In the genomic region with DNA sequence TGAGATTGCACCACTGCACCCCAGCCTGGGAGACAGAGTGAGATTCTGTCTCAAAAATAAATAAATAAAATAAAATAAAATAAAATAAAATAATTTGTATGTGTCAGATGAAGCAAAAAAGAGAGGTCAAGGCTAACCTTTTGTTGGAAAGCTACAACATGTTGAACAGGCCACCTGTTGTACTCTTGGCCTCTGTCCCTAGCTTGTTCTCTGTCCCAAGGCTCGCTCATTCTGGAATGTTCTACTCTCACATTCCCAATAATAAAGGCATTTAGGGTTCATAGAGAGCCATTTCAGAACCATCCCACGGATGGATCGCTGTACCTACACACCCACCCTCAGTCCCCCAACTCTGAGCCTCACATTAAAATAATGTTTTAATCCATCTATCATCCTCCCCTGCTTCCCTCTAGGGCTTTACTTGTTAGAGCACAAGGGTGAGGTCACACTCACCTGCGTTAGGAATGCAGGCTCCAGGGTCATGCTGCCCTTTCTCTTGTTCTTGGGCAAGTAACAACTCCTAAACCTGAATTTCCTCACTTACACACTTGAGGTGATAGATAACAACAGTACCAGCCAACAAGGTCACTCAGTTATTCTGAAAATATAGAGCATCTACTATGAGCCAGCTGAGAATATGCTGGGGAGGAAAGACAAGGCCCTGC, we compare ENCODE assay signal across 23 cellular contexts. TPM values are rescaled to one million over a fixed set of nuclear protein-coding genes. Genes with fewer than 3 reads are reported as not detected.
DNase-seq lines count a peak whose midpoint lies in the region; ATAC-seq, FAIRE-seq and TF ChIP-seq lines count a peak whose summit lies in the region.
"Had no signal": no experiment of that assay in that cellular context is flagged by ENCODE, and none has a peak within 500 bp of the region (broad histone marks: within the 10 kb centered on the region; RNA-seq: fewer than 3 reads in every experiment).

No MANE protein-coding gene starts in this region.

- no peak for TF ChIP-seq RAD21 in A549 (conservative IDR thresholded peaks at IDR 0.05 in 1 of 2, IDR thresholded peaks at IDR 0.05 in 1 of 2)

- no peaks in the 10 kb centered on the region for H3K36me3 ChIP-seq in WERI-Rb-1
- H3K36me3 ChIP-seq in breast epithelium, result no peaks in the 10 kb centered on the region
- H3K36me3 ChIP-seq: BE2C had no signal

- POLR2A ChIA-PET in A549 (lab: Yijun Ruan, JAX), result no interaction called here

- WGBS in A549 (ENCODE audit: missing lambda C conversion rate), result 87% methylated on average over 4 of the region's 4 CpGs

- no peak overlapping the region for H3K4me3 Mint-ChIP-seq in type B pancreatic cell
- H3K4me3 Mint-ChIP-seq: CD4-positive, CD25-positive, alpha-beta regulatory T cell; CD8-positive, alpha-beta memory T cell; HFFc6 had no signal

- H3K9me3 Mint-ChIP-seq in type B pancreatic cell, result no peaks in the 10 kb centered on the region
- H3K9me3 Mint-ChIP-seq: CD4-positive, CD25-positive, alpha-beta regulatory T cell; CD8-positive, alpha-beta memory T cell; HFFc6 had no signal

- no peak for TF ChIP-seq EP300 in A549 (IDR thresholded peaks at IDR 0.05)

- H3K9me3 ChIP-seq in A549 (no peaks in the 10 kb centered on the region), WERI-Rb-1 (ENCODE audit: severe bottlenecking) (no peaks in the 10 kb centered on the region), breast epithelium (no peaks in the 10 kb centered on the region)
- H3K9me3 ChIP-seq: BE2C, Caco-2 had no signal

- H3K4me3 ChIP-seq in A549, result no peak overlapping the region
- H3K4me3 ChIP-seq in WERI-Rb-1 (ENCODE audit: low read depth, low read length), result no peak overlapping the region
- H3K4me3 ChIP-seq in breast epithelium, result no peak overlapping the region
- H3K4me3 ChIP-seq: GM23248 had no signal

- intact Hi-C loops in breast epithelium (cut with DNase I; ENCODE audit: low total_unique reads), result loop anchor here (5.0 kb wide), 1 partner anchor 435 kb away; no protein-coding TSS in a partner anchor

- H3K27me3 ChIP-seq in WERI-Rb-1 (ENCODE audit: insufficient read depth, low read depth, severe bottlenecking) (no peaks in the 10 kb centered on the region), breast epithelium (no peaks in the 10 kb centered on the region)
- H3K27me3 ChIP-seq: BE2C had no signal

- no peak for ATAC-seq in A549
- peak; percentile 8 for ATAC-seq in left lobe of liver

- H3K4me1 ChIP-seq in A549, result peaks cover 47% of the 10 kb centered on the region
- H3K4me1 ChIP-seq in breast epithelium, result no peaks in the 10 kb centered on the region
- H3K4me1 ChIP-seq: BE2C had no signal

- TF ChIP-seq CTCF in A549 (IDR thresholded peaks at IDR 0.05) (no peak), WERI-Rb-1 (IDR thresholded peaks at IDR 0.05; ENCODE audit: low read depth, low read length) (no peak), type B pancreatic cell (conservative IDR thresholded peaks at IDR 0.05) (no peak), breast epithelium (IDR thresholded peaks at IDR 0.05) (no peak)

- no peak overlapping the region for H3K4me2 ChIP-seq in A549

- H3K36me3 Mint-ChIP-seq in type B pancreatic cell, result no peaks in the 10 kb centered on the region
- H3K36me3 Mint-ChIP-seq: CD4-positive, CD25-positive, alpha-beta regulatory T cell; CD8-positive, alpha-beta memory T cell had no signal

- peak overlapping the region; percentile 40 for H3K27ac Mint-ChIP-seq in type B pancreatic cell
- H3K27ac Mint-ChIP-seq: CD4-positive, CD25-positive, alpha-beta regulatory T cell; HFFc6 had no signal

- H3K27ac ChIP-seq in A549, result peak overlapping the region; percentile 14 to 68; a peak in 4 of 6 replicates
- 0 out of 2 replicates have a peak overlapping the region, but pooled peaks have one; percentile 12 for H3K27ac ChIP-seq in WERI-Rb-1
- H3K27ac ChIP-seq in breast epithelium, result no peak overlapping the region
- H3K27ac ChIP-seq: GM23248 had no signal

- CTCF ChIA-PET in A549 (lab: Yijun Ruan, JAX), result interaction anchor here (1.2 to 2.3 kb wide), 2 partner anchors 17 to 24 kb away, joined by 8 to 11 read pairs; a partner anchor contains a TSS

- no peaks in the 10 kb centered on the region for H3K27me3 Mint-ChIP-seq in type B pancreatic cell
- H3K27me3 Mint-ChIP-seq: CD4-positive, CD25-positive, alpha-beta regulatory T cell; CD8-positive, alpha-beta memory T cell had no signal

- H3K4me1 Mint-ChIP-seq in type B pancreatic cell (ENCODE audit: unreplicated experiment), result peaks cover 34% of the 10 kb centered on the region

- DNase-seq in A549 (ENCODE audit: low read depth in 1 of 2, low spot score in 1 of 2) (no peak), WERI-Rb-1 (no peak), left lobe of liver (ENCODE audit: low spot score) (no peak), type B pancreatic cell (ENCODE audit: extremely low spot score, unreplicated experiment) (no peak), hippocampal formation (lab: John Stamatoyannopoulos, UW) (no peak), COLO829 (ENCODE audit: low spot score) (no peak), breast epithelium (ENCODE audit: low spot score in 2 of 2) (no peak)
- DNase-seq: ACHN; BE2C; C1 segment of cervical spinal cord; Caco-2; CD4-positive, CD25-positive, alpha-beta regulatory T cell; CD8-positive, alpha-beta memory T cell; GM23248; HCEC 1CT; HFFc6; IMR-90 had no signal

- TF ChIP-seq POLR2A in A549 (IDR thresholded peaks at IDR 0.05; ENCODE audit: low read length) (no peak), breast epithelium (IDR thresholded peaks at IDR 0.05) (no peak)

- FAIRE-seq in A549 (lab: Jason Lieb, UNC), result no peak
- FAIRE-seq: D721Med, G401.6, GM12891, GM18507, H54, HTR-8/SVneo had no signal

TF ChIP-seq in A549, 52 proteins besides CTCF, POLR2A, EP300 and RAD21:
- no peak for TF ChIP-seq KDM5A (IDR thresholded peaks at IDR 0.05)
- TF ChIP-seq, protein P1, sequence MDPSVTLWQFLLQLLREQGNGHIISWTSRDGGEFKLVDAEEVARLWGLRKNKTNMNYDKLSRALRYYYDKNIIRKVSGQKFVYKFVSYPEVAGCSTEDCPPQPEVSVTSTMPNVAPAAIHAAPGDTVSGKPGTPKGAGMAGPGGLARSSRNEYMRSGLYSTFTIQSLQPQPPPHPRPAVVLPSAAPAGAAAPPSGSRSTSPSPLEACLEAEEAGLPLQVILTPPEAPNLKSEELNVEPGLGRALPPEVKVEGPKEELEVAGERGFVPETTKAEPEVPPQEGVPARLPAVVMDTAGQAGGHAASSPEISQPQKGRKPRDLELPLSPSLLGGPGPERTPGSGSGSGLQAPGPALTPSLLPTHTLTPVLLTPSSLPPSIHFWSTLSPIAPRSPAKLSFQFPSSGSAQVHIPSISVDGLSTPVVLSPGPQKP (IDR thresholded peaks at IDR 0.05; ENCODE audit: low read depth, low read length), result no peak
- no peak for TF ChIP-seq CBX8 (IDR thresholded peaks at IDR 0.05)
- no peak for TF ChIP-seq CHD4 (IDR thresholded peaks at IDR 0.05; ENCODE audit: borderline replicate concordance)
- TF ChIP-seq GATA3 (IDR thresholded peaks at IDR 0.05; ENCODE audit: borderline replicate concordance), result no peak
- no peak for TF ChIP-seq MYC (IDR thresholded peaks at IDR 0.05; ENCODE audit: borderline replicate concordance, low read length)
- no peak for TF ChIP-seq TFCP2L1 (CRISPR knock-in tag; IDR thresholded peaks at IDR 0.05)
- no peak for TF ChIP-seq BHLHE40 (IDR thresholded peaks at IDR 0.05; ENCODE audit: low read depth, low read length)
- TF ChIP-seq HEYL (CRISPR knock-in tag; IDR thresholded peaks at IDR 0.05), result no peak
- no peak for TF ChIP-seq FOXS1 (CRISPR knock-in tag; IDR thresholded peaks at IDR 0.05)
- TF ChIP-seq MAFK (IDR thresholded peaks at IDR 0.05; ENCODE audit: partially characterized antibody), result no peak
- TF ChIP-seq MAZ (IDR thresholded peaks at IDR 0.05; ENCODE audit: borderline replicate concordance, low read depth, low read length), result no peak
- no peak for TF ChIP-seq JUNB (IDR thresholded peaks at IDR 0.05)
- no peak for TF ChIP-seq RNF2 (IDR thresholded peaks at IDR 0.05; ENCODE audit: borderline replicate concordance, low read depth)
- TF ChIP-seq ZC3H11A (IDR thresholded peaks at IDR 0.05), result no peak
- TF ChIP-seq JUN (IDR thresholded peaks at IDR 0.05), result no peak
- TF ChIP-seq ESRRA (IDR thresholded peaks at IDR 0.05; ENCODE audit: borderline replicate concordance, low read length), result no peak
- TF ChIP-seq, protein P2, sequence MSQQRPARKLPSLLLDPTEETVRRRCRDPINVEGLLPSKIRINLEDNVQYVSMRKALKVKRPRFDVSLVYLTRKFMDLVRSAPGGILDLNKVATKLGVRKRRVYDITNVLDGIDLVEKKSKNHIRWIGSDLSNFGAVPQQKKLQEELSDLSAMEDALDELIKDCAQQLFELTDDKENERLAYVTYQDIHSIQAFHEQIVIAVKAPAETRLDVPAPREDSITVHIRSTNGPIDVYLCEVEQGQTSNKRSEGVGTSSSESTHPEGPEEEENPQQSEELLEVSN (IDR thresholded peaks at IDR 0.05; ENCODE audit: borderline replicate concordance, low read depth), result no peak
- TF ChIP-seq RFX5 (IDR thresholded peaks at IDR 0.05), result no peak
- TF ChIP-seq HOXB5 (CRISPR knock-in tag; IDR thresholded peaks at IDR 0.05), result no peak

RNA-seq across cellular contexts. Expression of a gene that starts 24.9 kb away (rescaled TPM):
- 24.4 and 24.5 TPM in 2 replicates for polyA plus RNA-seq in A549 (2011; rRNA removed)
- polyA plus RNA-seq in A549 (2012; cell fraction: cytosol; rRNA removed), result 5.2 and 5.8 TPM in 2 replicates
- polyA plus RNA-seq in A549 (2012; cell fraction: nucleus; rRNA removed), result 2.4 and 4.7 TPM in 2 replicates
- polyA plus RNA-seq in A549 (2017; fragmentation: RNase III; extraction: RNeasy Plus Mini Kit Qiagen cat#74134 plus additional on column Dnase treatment), result 7.8 to 8.5 TPM (median 8.1 TPM) in 3 replicates
- 9.6 and 13.4 TPM in 2 replicates for polyA minus RNA-seq in A549 (2011; rRNA and poly(A)+ RNA removed)
- total RNA-seq in left lobe of liver, result 5.2 TPM
- 23.5 and 24.9 TPM in 2 replicates for total RNA-seq in type B pancreatic cell (ENCODE audit: low replicate concordance)
- 10 to 100 TPM; 15.4 to 30.7 (median 16.3) TPM for total RNA-seq in breast epithelium

RNA-seq across cellular contexts. Expression of a gene that starts 33.4 kb away (rescaled TPM):
- polyA plus RNA-seq in A549 (2011; rRNA removed) (97.7 and 113 TPM in 2 replicates), A549 (2017; fragmentation: RNase III; extraction: RNeasy Plus Mini Kit Qiagen cat#74134 plus additional on column Dnase treatment) (76.9 to 83.4 TPM (median 82.0 TPM) in 3 replicates)
- polyA plus RNA-seq in A549 (2012; cell fraction: cytosol; rRNA removed), result 50.0 and 51.3 TPM in 2 replicates
- 17.8 and 24.4 TPM in 2 replicates for polyA plus RNA-seq in A549 (2012; cell fraction: nucleus; rRNA removed)
- polyA minus RNA-seq in A549 (2011; rRNA and poly(A)+ RNA removed), result 32.3 and 36.6 TPM in 2 replicates
- total RNA-seq in left lobe of liver (35.9 TPM), type B pancreatic cell (ENCODE audit: low replicate concordance) (72.1 and 76.9 TPM in 2 replicates), breast epithelium (10 to 100 TPM; 56.0 to 68.2 (median 57.1) TPM)

Comparison
In these comparisons a context has a peak if more than half of its experiments do, and no peak if none do; other contexts are left out.
1. H3K27ac ChIP-seq: peak in A549 (2 of 2) and WERI-Rb-1 (single experiment); none in breast epithelium (0 of 2).